1 cellular context compared by ENCODE assay signal in the genomic region with DNA sequence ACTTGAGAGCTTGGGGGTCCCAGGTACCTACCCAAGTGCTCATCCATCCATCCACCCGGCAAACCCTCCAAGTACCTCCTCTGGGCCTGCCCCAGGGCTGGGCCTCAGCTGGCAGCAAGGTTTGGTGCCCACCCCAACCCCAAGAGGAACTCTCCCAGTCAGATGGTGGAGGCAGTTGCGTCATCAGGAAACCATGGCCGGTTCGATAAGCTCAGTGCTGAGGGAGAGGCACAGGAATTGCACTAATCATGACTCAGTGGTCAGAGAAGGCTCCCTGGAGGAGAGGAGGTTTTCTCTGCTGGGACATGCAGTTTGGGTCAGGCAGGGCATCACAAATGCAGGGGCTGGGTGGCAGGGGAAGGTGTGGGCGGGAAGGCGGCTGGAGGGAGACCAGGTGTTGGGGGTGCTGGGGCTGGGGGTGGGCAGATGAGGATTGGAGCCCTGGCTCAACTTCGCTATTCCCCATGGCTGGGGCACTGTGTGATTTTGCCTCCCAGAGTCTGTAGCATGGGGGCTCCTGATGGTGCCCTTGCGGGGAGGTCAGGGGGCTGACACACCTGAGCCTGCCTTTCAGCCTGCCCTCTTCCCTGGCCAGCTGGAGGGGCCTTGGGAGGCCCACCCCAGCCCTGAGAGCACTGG.
TF ChIP-seq lines count a peak whose summit lies in the region.

No MANE protein-coding gene starts in this region.

TF ChIP-seq in HEK293, 187 proteins besides CTCF, POLR2A, EP300 and RAD21 (continued from another document):
- TF ChIP-seq, protein P1, sequence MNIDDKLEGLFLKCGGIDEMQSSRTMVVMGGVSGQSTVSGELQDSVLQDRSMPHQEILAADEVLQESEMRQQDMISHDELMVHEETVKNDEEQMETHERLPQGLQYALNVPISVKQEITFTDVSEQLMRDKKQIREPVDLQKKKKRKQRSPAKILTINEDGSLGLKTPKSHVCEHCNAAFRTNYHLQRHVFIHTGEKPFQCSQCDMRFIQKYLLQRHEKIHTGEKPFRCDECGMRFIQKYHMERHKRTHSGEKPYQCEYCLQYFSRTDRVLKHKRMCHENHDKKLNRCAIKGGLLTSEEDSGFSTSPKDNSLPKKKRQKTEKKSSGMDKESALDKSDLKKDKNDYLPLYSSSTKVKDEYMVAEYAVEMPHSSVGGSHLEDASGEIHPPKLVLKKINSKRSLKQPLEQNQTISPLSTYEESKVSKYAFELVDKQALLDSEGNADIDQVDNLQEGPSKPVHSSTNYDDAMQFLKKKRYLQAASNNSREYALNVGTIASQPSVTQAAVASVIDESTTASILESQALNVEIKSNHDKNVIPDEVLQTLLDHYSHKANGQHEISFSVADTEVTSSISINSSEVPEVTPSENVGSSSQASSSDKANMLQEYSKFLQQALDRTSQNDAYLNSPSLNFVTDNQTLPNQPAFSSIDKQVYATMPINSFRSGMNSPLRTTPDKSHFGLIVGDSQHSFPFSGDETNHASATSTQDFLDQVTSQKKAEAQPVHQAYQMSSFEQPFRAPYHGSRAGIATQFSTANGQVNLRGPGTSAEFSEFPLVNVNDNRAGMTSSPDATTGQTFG (tag by site-specific recombination; IDR thresholded peaks at IDR 0.05; ENCODE audit: borderline replicate concordance), result no peak
- no peak for TF ChIP-seq ZNF48 (tag by site-specific recombination; IDR thresholded peaks at IDR 0.05)
- TF ChIP-seq, protein P2, sequence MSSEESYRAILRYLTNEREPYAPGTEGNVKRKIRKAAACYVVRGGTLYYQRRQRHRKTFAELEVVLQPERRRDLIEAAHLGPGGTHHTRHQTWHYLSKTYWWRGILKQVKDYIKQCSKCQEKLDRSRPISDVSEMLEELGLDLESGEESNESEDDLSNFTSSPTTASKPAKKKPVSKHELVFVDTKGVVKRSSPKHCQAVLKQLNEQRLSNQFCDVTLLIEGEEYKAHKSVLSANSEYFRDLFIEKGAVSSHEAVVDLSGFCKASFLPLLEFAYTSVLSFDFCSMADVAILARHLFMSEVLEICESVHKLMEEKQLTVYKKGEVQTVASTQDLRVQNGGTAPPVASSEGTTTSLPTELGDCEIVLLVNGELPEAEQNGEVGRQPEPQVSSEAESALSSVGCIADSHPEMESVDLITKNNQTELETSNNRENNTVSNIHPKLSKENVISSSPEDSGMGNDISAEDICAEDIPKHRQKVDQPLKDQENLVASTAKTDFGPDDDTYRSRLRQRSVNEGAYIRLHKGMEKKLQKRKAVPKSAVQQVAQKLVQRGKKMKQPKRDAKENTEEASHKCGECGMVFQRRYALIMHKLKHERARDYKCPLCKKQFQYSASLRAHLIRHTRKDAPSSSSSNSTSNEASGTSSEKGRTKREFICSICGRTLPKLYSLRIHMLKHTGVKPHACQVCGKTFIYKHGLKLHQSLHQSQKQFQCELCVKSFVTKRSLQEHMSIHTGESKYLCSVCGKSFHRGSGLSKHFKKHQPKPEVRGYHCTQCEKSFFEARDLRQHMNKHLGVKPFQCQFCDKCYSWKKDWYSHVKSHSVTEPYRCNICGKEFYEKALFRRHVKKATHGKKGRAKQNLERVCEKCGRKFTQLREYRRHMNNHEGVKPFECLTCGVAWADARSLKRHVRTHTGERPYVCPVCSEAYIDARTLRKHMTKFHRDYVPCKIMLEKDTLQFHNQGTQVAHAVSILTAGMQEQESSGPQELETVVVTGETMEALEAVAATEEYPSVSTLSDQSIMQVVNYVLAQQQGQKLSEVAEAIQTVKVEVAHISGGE (tag by site-specific recombination; conservative IDR thresholded peaks at IDR 0.05; ENCODE audit: low read depth), result no peak
- TF ChIP-seq ZNF174 (tag by site-specific recombination; IDR thresholded peaks at IDR 0.05), result no peak
TF ChIP-seq in HEK293: peak in this region for 4.
